Comparison of ENCODE assay signal across 8 cellular contexts in the genomic region with DNA sequence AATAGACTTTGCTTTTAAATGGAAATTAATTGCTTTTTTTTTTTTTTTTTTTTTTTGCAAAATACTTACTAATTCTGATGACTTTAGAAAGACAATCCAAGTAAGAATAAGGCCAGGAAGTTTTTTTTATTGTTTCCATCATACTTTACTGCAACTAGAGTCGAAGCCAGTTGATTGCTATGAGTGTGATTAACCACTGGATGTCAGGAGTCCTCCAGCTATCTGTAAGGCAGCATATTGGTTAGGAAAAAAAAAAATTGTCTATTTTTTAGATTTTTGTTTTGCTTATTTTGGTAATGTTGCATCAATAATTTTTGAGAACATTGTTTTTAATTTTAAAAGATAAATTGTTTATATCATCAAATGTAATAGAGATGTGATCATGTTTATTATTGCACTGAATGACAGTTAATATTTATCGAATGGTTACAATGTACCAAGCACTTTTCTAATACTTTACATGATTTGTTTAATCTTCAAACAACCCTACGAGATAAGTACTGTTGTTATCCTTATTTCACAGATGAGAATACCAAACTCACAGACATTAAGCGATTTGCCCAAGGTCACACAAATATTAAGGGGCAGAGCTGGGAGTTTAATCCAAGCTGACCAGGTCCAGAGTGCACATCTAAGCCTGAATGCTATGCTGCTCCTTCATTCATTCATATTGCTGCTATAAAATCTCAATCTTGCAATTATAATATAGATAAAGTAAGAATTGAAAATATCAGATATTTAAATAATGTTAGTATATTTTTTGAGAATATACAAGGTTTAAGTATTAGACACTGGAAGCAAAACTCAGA.
DNase-seq lines count a peak whose midpoint lies in the region; ATAC-seq and FAIRE-seq lines count a peak whose summit lies in the region.

No MANE protein-coding gene starts in this region.

- H3K4me3 Mint-ChIP-seq in stimulated activated effector memory CD8-positive, alpha-beta T cell treated with anti-CD3 and anti-CD28 coated beads, Interleukin-12 subunit alpha, Interleukin-12 subunit beta, amount 100 ng/mL, for 72 hours: no peak overlapping the region

- H3K9me3 Mint-ChIP-seq in stimulated activated effector memory CD8-positive, alpha-beta T cell treated with anti-CD3 and anti-CD28 coated beads, Interleukin-12 subunit alpha, Interleukin-12 subunit beta, amount 100 ng/mL, for 72 hours: no peaks in the 10 kb centered on the region

- ATAC-seq in HG02870 (IDR thresholded peaks at IDR 0.05; ENCODE audit: unreplicated experiment) (peak; percentile 54), GM19324 (IDR thresholded peaks at IDR 0.05; ENCODE audit: low FRiP score, unreplicated experiment) (no peak), GM18498 (IDR thresholded peaks at IDR 0.05; ENCODE audit: unreplicated experiment) (no peak)
- no peak for ATAC-seq in stimulated activated effector memory CD8-positive, alpha-beta T cell treated with anti-CD3 and anti-CD28 coated beads, Interleukin-12 subunit alpha, Interleukin-12 subunit beta, amount 100 ng/mL, for 72 hours

- DNase-seq in GM04504 (ENCODE audit: low read depth) (peak; percentile 9), inferior parietal cortex (ENCODE audit: extremely low spot score) (peak; percentile 13), OCI-M2 (lab: John Stamatoyannopoulos, UW; ENCODE audit: unreplicated experiment) (no peak)
- DNase-seq in stimulated activated effector memory CD8-positive, alpha-beta T cell treated with anti-CD3 and anti-CD28 coated beads, Interleukin-12 subunit alpha, Interleukin-12 subunit beta, amount 100 ng/mL, for 72 hours (ENCODE audit: low spot score in 2 of 2): no peak

- peak; percentile 57 for FAIRE-seq in TTC549 (lab: Jason Lieb, UNC)

- H3K4me1 Mint-ChIP-seq in stimulated activated effector memory CD8-positive, alpha-beta T cell treated with anti-CD3 and anti-CD28 coated beads, Interleukin-12 subunit alpha, Interleukin-12 subunit beta, amount 100 ng/mL, for 72 hours: no peaks in the 10 kb centered on the region

- no peak overlapping the region for H3K27ac Mint-ChIP-seq in stimulated activated effector memory CD8-positive, alpha-beta T cell treated with anti-CD3 and anti-CD28 coated beads, Interleukin-12 subunit alpha, Interleukin-12 subunit beta, amount 100 ng/mL, for 72 hours

- no peaks in the 10 kb centered on the region for H3K36me3 Mint-ChIP-seq in stimulated activated effector memory CD8-positive, alpha-beta T cell treated with anti-CD3 and anti-CD28 coated beads, Interleukin-12 subunit alpha, Interleukin-12 subunit beta, amount 100 ng/mL, for 72 hours

Comparison
In these comparisons a context has a peak if more than half of its experiments do, and no peak if none do; other contexts are left out.
1. DNase-seq: peak in GM04504 (single experiment) and inferior parietal cortex (single experiment); none in OCI-M2 (single experiment) and stimulated activated effector memory CD8-positive, alpha-beta T cell treated with anti-CD3 and anti-CD28 coated beads, Interleukin-12 subunit alpha, Interleukin-12 subunit beta, amount 100 ng/mL, for 72 hours (0 of 2).